Comparison of ENCODE assay signal across 9 cellular contexts in genomic region chr12:132285991-132286681, GRCh38. TPM values are rescaled to one million over a fixed set of nuclear protein-coding genes. Genes with fewer than 3 reads are reported as not detected.
DNase-seq lines count a peak whose midpoint lies in the region; ATAC-seq, FAIRE-seq and TF ChIP-seq lines count a peak whose summit lies in the region.
"Had no signal": no experiment of that assay in that cellular context is flagged by ENCODE, and none has a peak within 500 bp of the region (broad histone marks: within the 10 kb centered on the region; RNA-seq: fewer than 3 reads in every experiment).

No MANE protein-coding gene starts in this region.

- H3K27ac ChIP-seq in astrocyte (ENCODE audit: low read depth, low read length) (no peak overlapping the region), iPS-20b (ENCODE audit: low read length) (no peak overlapping the region), thoracic aorta (peak overlapping the region; percentile 26 to 47)

- H3K4me1 Mint-ChIP-seq in astrocyte (ENCODE audit: low read depth, unreplicated experiment): peaks cover 5% of the 10 kb centered on the region

- H3K4me1 ChIP-seq in astrocyte (ENCODE audit: insufficient read depth, low read length) (peaks cover 2% of the 10 kb centered on the region), iPS-20b (ENCODE audit: insufficient read depth, low read length) (peaks cover 11% of the 10 kb centered on the region; the same call in 1 of the 2 replicates), thoracic aorta (ENCODE audit: control insufficient read depth in 1 of 2, low read depth in 2 of 2) (peaks cover 0 to 9% of the 10 kb centered on the region in 2 donors)

- H3K9ac ChIP-seq in astrocyte (ENCODE audit: low read length): no peak overlapping the region
- H3K9ac ChIP-seq in iPS-20b (ENCODE audit: low read depth, low read length): no peak overlapping the region

- no peak for TF ChIP-seq CTCF in astrocyte (IDR thresholded peaks at IDR 0.05; ENCODE audit: insufficient read depth, low read depth, low read length)
- TF ChIP-seq CTCF in thoracic aorta (IDR thresholded peaks at IDR 0.05): no peak

- H3K9me3 Mint-ChIP-seq in astrocyte (ENCODE audit: unreplicated experiment): no peaks in the 10 kb centered on the region

- FAIRE-seq in astrocyte (lab: Jason Lieb, UNC): no peak

- ATAC-seq in thoracic aorta (ENCODE audit: insufficient number of reproducible peaks, low FRiP score, low read depth) (no peak), HG02981 (IDR thresholded peaks at IDR 0.05; ENCODE audit: unreplicated experiment) (no peak)
- no peak for ATAC-seq in stimulated activated naive CD8-positive, alpha-beta T cell treated with anti-CD3 and anti-CD28 coated beads, Interleukin-15, Interleukin-2, amounts not matched to agents 100 U/mL and 50 U/mL, for 24 hours

- no peak overlapping the region for H2AFZ ChIP-seq in astrocyte (ENCODE audit: low read depth, low read length)

- H3K27ac Mint-ChIP-seq in astrocyte (ENCODE audit: unreplicated experiment): no peak overlapping the region

- H3K9me3 ChIP-seq in astrocyte (ENCODE audit: insufficient read depth, low read depth, low read length) (peaks cover 9% of the 10 kb centered on the region), iPS-20b (ENCODE audit: insufficient read depth, low read depth, low read length) (no peaks in the 10 kb centered on the region; the same call in 1 of the 2 replicates), thoracic aorta (no peaks in the 10 kb centered on the region)

- H3K27me3 ChIP-seq in astrocyte (ENCODE audit: insufficient read depth, low read length) (no peaks in the 10 kb centered on the region), iPS-20b (ENCODE audit: insufficient read depth, low read length) (peaks cover 55% of the 10 kb centered on the region), thoracic aorta (replicated peaks; ENCODE audit: insufficient read depth) (no peaks in the 10 kb centered on the region)

- peaks cover 18% of the 10 kb centered on the region for H3K27me3 Mint-ChIP-seq in astrocyte (ENCODE audit: low read depth, unreplicated experiment)

- DNase-seq in NCI-H1417 (lab: John Stamatoyannopoulos, UW) (peak; percentile 14 to 46 (median 35)), NCI-H1417 treated with DMSO at 0.1 percent for 48 hours (lab: John Stamatoyannopoulos, UW) (no peak), astrocyte (ENCODE audit: low read depth) (peak; percentile 53), thoracic aorta (ENCODE audit: low spot score) (peak; percentile 33), hippocampal formation (lab: John Stamatoyannopoulos, UW) (no peak)
- no peak for DNase-seq in stimulated activated naive CD8-positive, alpha-beta T cell treated with anti-CD3 and anti-CD28 coated beads, Interleukin-15, Interleukin-2, amounts not matched to agents 100 U/mL and 50 U/mL, for 24 hours
- DNase-seq: activated CD4-positive, alpha-beta T cell treated with anti-CD3 and anti-CD28 coated beads, Interleukin-2, amount 50 U/mL, for 48 hours had no signal

- no peaks in the 10 kb centered on the region for H3K79me2 ChIP-seq in astrocyte (ENCODE audit: insufficient read depth, low read length)

- H3K36me3 Mint-ChIP-seq in astrocyte (ENCODE audit: low read depth, unreplicated experiment): no peaks in the 10 kb centered on the region

- H4K20me1 ChIP-seq in astrocyte (ENCODE audit: insufficient read depth, low read length): no peaks in the 10 kb centered on the region

- H3K4me3 ChIP-seq in astrocyte (ENCODE audit: insufficient read depth, low read depth, low read length) (no peak overlapping the region), iPS-20b (ENCODE audit: low read length) (peak overlapping the region; percentile 59; the same call in 1 of the 2 replicates), thoracic aorta (peak overlapping the region; percentile 63)

- H3K36me3 ChIP-seq in astrocyte (ENCODE audit: insufficient read depth, low read length) (no peaks in the 10 kb centered on the region), iPS-20b (ENCODE audit: insufficient read depth, low read depth, low read length) (no peaks in the 10 kb centered on the region), thoracic aorta (no peaks in the 10 kb centered on the region)

- peak overlapping the region; percentile 52 for H3K4me2 ChIP-seq in astrocyte (ENCODE audit: low read length)

- H3K4me3 Mint-ChIP-seq in astrocyte (ENCODE audit: unreplicated experiment): no peak overlapping the region

RNA-seq across cellular contexts. Expression of gene GALNT9, which starts 43.3 kb away (rescaled TPM):
- total RNA-seq in astrocyte (2.1 and 2.7 TPM in 2 replicates), thoracic aorta (1 to 10 TPM in 1 of 2 donors, not detected in 1; 1.7 TPM)

Comparison
In these comparisons a context has a peak if more than half of its experiments do, and no peak if none do; other contexts are left out.
1. DNase-seq: peak in NCI-H1417 (3 of 3), astrocyte (single experiment) and thoracic aorta (single experiment); none in NCI-H1417 treated with DMSO at 0.1 percent for 48 hours (single experiment), hippocampal formation (0 of 2) and stimulated activated naive CD8-positive, alpha-beta T cell treated with anti-CD3 and anti-CD28 coated beads, Interleukin-15, Interleukin-2, amounts not matched to agents 100 U/mL and 50 U/mL, for 24 hours (single experiment).
2. H3K27ac ChIP-seq: peak in thoracic aorta (2 of 2); none in astrocyte (single experiment) and iPS-20b (single experiment).